Comparison of ENCODE assay signal across 12 cellular contexts in the genomic region with DNA sequence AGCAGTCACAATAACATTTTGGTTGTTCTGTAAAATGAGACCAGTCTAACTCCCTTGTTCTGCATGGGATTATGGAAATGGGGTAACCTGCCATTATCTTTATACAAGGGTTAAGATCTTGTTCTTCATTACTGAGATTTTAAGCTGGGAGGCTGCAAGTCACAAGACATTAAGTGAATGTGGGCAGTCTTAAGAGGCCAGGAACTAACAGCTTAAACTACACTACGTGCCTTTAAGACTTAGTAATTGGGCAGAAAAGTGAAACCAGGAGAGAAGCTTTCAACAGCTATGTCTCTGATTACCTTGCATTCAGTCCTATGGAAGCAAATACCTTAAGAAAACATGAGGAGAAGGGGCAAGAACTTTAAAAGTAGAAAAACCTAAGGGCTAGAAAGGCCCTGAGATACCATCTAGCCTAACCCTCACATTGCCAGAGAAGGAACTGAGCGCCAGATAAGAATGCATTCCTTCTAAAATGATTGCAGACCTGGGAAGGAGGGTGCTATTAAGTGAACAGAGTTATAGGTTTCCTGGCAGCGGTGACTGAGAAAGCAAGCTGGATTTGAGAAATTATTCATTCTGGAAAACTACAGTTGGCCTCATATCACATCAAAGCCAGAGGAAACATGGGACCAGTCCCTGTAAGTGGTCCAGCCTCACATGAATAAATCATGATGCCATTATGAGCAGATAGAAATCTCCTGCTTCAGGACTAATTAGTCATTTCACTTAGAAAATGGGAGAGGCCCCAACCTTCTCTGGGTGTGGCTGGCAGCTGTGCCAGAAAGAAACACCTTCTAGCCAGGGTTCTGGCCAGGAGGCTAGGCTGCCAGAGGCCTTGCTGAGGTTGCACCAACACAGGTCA. TPM values are rescaled to one million over a fixed set of nuclear protein-coding genes. Genes with fewer than 3 reads are reported as not detected.
A peak's percentile ranks its signal among the peaks of the same experiment; 100 is the strongest.
DNase-seq lines count a peak whose midpoint lies in the region; ATAC-seq and TF ChIP-seq lines count a peak whose summit lies in the region.
"Had no signal": no experiment of that assay in that cellular context is flagged by ENCODE, and none has a peak within 500 bp of the region (broad histone marks: within the 10 kb centered on the region; RNA-seq: fewer than 3 reads in every experiment).

No MANE protein-coding gene starts in this region.

- H3K27ac ChIP-seq in RWPE1 = peak overlapping the region; percentile 78

- no peaks in the 10 kb centered on the region for H3K36me3 Mint-ChIP-seq in stimulated activated memory B cell treated with anti-CD40 and anti-IgM and Interleukin-4, amounts not matched to agents 10 μg/mL and 1 μg/mL and 100 μg/mL, for 72 hours
- no peaks in the 10 kb centered on the region for H3K36me3 Mint-ChIP-seq in activated naive CD8-positive, alpha-beta T cell treated with anti-CD3 and anti-CD28 coated beads for 36 hours

- POLR2A ChIA-PET in RWPE1 (lab: Yijun Ruan, JAX; ENCODE audit: low non-redundant PET) = no interaction called here

- no peak for ATAC-seq in stimulated activated memory B cell treated with anti-CD40 and anti-IgM and Interleukin-4, amounts not matched to agents 10 μg/mL and 1 μg/mL and 100 μg/mL, for 72 hours
- no peak for ATAC-seq in GM21381 (IDR thresholded peaks at IDR 0.05; ENCODE audit: unreplicated experiment)

- H3K27ac Mint-ChIP-seq in stimulated activated memory B cell treated with anti-CD40 and anti-IgM and Interleukin-4, amounts not matched to agents 10 μg/mL and 1 μg/mL and 100 μg/mL, for 72 hours = peak overlapping the region; percentile 10
- no peak overlapping the region for H3K27ac Mint-ChIP-seq in activated naive CD8-positive, alpha-beta T cell treated with anti-CD3 and anti-CD28 coated beads for 36 hours

- peaks cover 45% of the 10 kb centered on the region for H3K4me1 Mint-ChIP-seq in stimulated activated memory B cell treated with anti-CD40 and anti-IgM and Interleukin-4, amounts not matched to agents 10 μg/mL and 1 μg/mL and 100 μg/mL, for 72 hours
- H3K4me1 Mint-ChIP-seq in activated naive CD8-positive, alpha-beta T cell treated with anti-CD3 and anti-CD28 coated beads for 36 hours = peaks cover 28% of the 10 kb centered on the region
- H3K4me1 Mint-ChIP-seq: neural crest cell had no signal

- TF ChIP-seq CTCF in RWPE1 (conservative IDR thresholded peaks at IDR 0.05; ENCODE audit: low read depth) = no peak

- DNase-seq in activated T-cell treated with anti-CD3 and anti-CD28 coated beads for 48 hours (ENCODE audit: low read depth) (peak; percentile 7), RWPE1 (ENCODE audit: low spot score) (peak; percentile 76), iris pigment epithelial cell (ENCODE audit: low read depth) (peak; percentile 20), ecto neural progenitor cell (ENCODE audit: low spot score) (no peak)
- DNase-seq in activated T-cell treated with anti-CD3 and anti-CD28 coated beads, Interleukin-2, amount 50 U/mL, for 1 hour = no peak
- no peak for DNase-seq in activated naive CD8-positive, alpha-beta T cell treated with anti-CD3 and anti-CD28 coated beads for 36 hours
- DNase-seq: adrenal gland, C1 segment of cervical spinal cord, T-helper 9 cell had no signal

- H3K4me3 Mint-ChIP-seq in stimulated activated memory B cell treated with anti-CD40 and anti-IgM and Interleukin-4, amounts not matched to agents 10 μg/mL and 1 μg/mL and 100 μg/mL, for 72 hours = no peak overlapping the region
- H3K4me3 Mint-ChIP-seq in activated naive CD8-positive, alpha-beta T cell treated with anti-CD3 and anti-CD28 coated beads for 36 hours = no peak overlapping the region
- H3K4me3 Mint-ChIP-seq: neural crest cell had no signal

- CTCF ChIA-PET in RWPE1 (lab: Yijun Ruan, JAX) = interaction anchor here (0.6 to 2.9 kb wide), 2 partner anchors 56 to 68 kb away, joined by 3 to 10 read pairs; no protein-coding TSS in a partner anchor

- H3K27me3 Mint-ChIP-seq in stimulated activated memory B cell treated with anti-CD40 and anti-IgM and Interleukin-4, amounts not matched to agents 10 μg/mL and 1 μg/mL and 100 μg/mL, for 72 hours = no peaks in the 10 kb centered on the region
- H3K27me3 Mint-ChIP-seq in activated naive CD8-positive, alpha-beta T cell treated with anti-CD3 and anti-CD28 coated beads for 36 hours = no peaks in the 10 kb centered on the region

- H3K9me3 Mint-ChIP-seq in stimulated activated memory B cell treated with anti-CD40 and anti-IgM and Interleukin-4, amounts not matched to agents 10 μg/mL and 1 μg/mL and 100 μg/mL, for 72 hours = no peaks in the 10 kb centered on the region
- H3K9me3 Mint-ChIP-seq in activated naive CD8-positive, alpha-beta T cell treated with anti-CD3 and anti-CD28 coated beads for 36 hours = no peaks in the 10 kb centered on the region
- H3K9me3 Mint-ChIP-seq: neural crest cell had no signal

RNA-seq across cellular contexts. Expression of a gene that starts 32.9 kb away (rescaled TPM):
- under 1 TPM; 0.29 to 0.60 TPM for total RNA-seq in activated naive CD8-positive, alpha-beta T cell treated with anti-CD3 and anti-CD28 coated beads for 36 hours

Comparison
In these comparisons a context has a peak if more than half of its experiments do, and no peak if none do; other contexts are left out.
1. DNase-seq: peak in activated T-cell treated with anti-CD3 and anti-CD28 coated beads for 48 hours (single experiment), RWPE1 (single experiment) and iris pigment epithelial cell (single experiment); none in activated T-cell treated with anti-CD3 and anti-CD28 coated beads, Interleukin-2, amount 50 U/mL, for 1 hour (single experiment), activated naive CD8-positive, alpha-beta T cell treated with anti-CD3 and anti-CD28 coated beads for 36 hours (single experiment) and ecto neural progenitor cell (single experiment).